ENCODE assay signal across 17 cellular contexts in genomic region chr5:131735393-131735792, GRCh38.
A peak's percentile ranks its signal among the peaks of the same experiment; 100 is the strongest.
DNase-seq lines count a peak whose midpoint lies in the region; FAIRE-seq and TF ChIP-seq lines count a peak whose summit lies in the region.
"Had no signal": no experiment of that assay in that cellular context is flagged by ENCODE, and none has a peak within 500 bp of the region (broad histone marks: within the 10 kb centered on the region; RNA-seq: fewer than 3 reads in every experiment).

No MANE protein-coding gene starts in this region.

- peaks cover 0 to 2% of the 10 kb centered on the region in 2 donors for H3K36me3 ChIP-seq in kidney (ENCODE audit: control insufficient read depth in 1 of 2, insufficient read depth in 2 of 2, low read length in 2 of 2)
- H3K36me3 ChIP-seq in testis (ENCODE audit: low read depth, missing control alignments), result no peaks in the 10 kb centered on the region

- TF ChIP-seq CTCF in kidney (IDR thresholded peaks at IDR 0.05; ENCODE audit: borderline replicate concordance, extremely low read depth, insufficient read depth), result no peak
- no peak for TF ChIP-seq CTCF in testis (IDR thresholded peaks at IDR 0.05)

- no peak for TF ChIP-seq POLR2A in testis (IDR thresholded peaks at IDR 0.05)

- H3K9me3 ChIP-seq in kidney (ENCODE audit: control insufficient read depth in 1 of 2, low read length in 2 of 2), result no peaks in the 10 kb centered on the region
- H3K9me3 ChIP-seq in testis, result no peaks in the 10 kb centered on the region

- no peaks in the 10 kb centered on the region for H3K27me3 ChIP-seq in testis

- no peak overlapping the region for H3K9ac ChIP-seq in kidney (ENCODE audit: low read length in 2 of 2)

- no peak overlapping the region for H3K27ac ChIP-seq in kidney (ENCODE audit: low read depth in 2 of 2, low read length in 2 of 2)
- H3K27ac ChIP-seq in testis, result no peak overlapping the region

- intact Hi-C loops in kidney (cut with DNase I) (no loop called here), testis (cut with DNase I; ENCODE audit: low total_unique reads) (no loop called here)

- DNase-seq in RCC 7860 (ENCODE audit: low spot score), result no peak
- no peak for DNase-seq in kidney
- DNase-seq in NCI-H2081 treated with DMSO at 0.1 percent for 48 hours (lab: John Stamatoyannopoulos, UW), result no peak
- DNase-seq in NOMO-1 (lab: John Stamatoyannopoulos, UW; ENCODE audit: unreplicated experiment in 2 of 2), result no peak
- no peak for DNase-seq in testis
- DNase-seq in NCI-H446 treated with DMSO at 0.1 percent for 48 hours (lab: John Stamatoyannopoulos, UW), result no peak
- DNase-seq: 8988T, C1 segment of cervical spinal cord, Calu3, COR-L47, DMS53, DMS79 treated with DMSO at 0.1 percent for 48 hours, GF-D8, H9 had no signal

- H3K4me1 ChIP-seq in kidney (ENCODE audit: control insufficient read depth in 1 of 2, insufficient read depth in 1 of 2, low read depth in 1 of 2, low read length in 2 of 2) (no peaks in the 10 kb centered on the region), testis (no peaks in the 10 kb centered on the region)

- FAIRE-seq in RCC 7860 (lab: Jason Lieb, UNC) (peak; percentile 55), colon (lab: Jason Lieb, UNC) (peak; percentile 31), kidney (lab: Jason Lieb, UNC) (peak; percentile 51)
- FAIRE-seq: GM12891 had no signal

- no peak overlapping the region for H3K4me3 ChIP-seq in kidney (ENCODE audit: low read length in 2 of 2)
- no peak overlapping the region for H3K4me3 ChIP-seq in testis
- H3K4me3 ChIP-seq: GM23338 had no signal

- WGBS in testis, 2 donors, result 88 to 92% methylated on average over 8 of the region's 8 CpGs
